In genomic region chr1:235525314-235525713, GRCh38 we compare ENCODE assay signal across 24 cellular contexts.
"Had no signal": no experiment of that assay in that cellular context is flagged by ENCODE, and none has a peak within 500 bp of the region (broad histone marks: within the 10 kb centered on the region; RNA-seq: fewer than 3 reads in every experiment).

No MANE protein-coding gene starts in this region.

- H3K27ac ChIP-seq: body of pancreas, hepatocyte, uterus had no signal

- H3K9me3 ChIP-seq: body of pancreas, mucosa of descending colon, uterus had no signal

- FAIRE-seq: endometrium had no signal

- H3K79me2 ChIP-seq: hepatocyte had no signal

- H3K36me3 ChIP-seq: uterus had no signal

- ATAC-seq: activated CD4-positive, alpha-beta T cell treated with anti-CD3 and anti-CD28 coated beads for 36 hours; activated T-cell treated with anti-CD3 and anti-CD28 coated beads, Interleukin-2, amount 50 U/mL, for 72 hours; body of pancreas; left cardiac atrium; mucosa of descending colon; stimulated activated naive B cell treated with anti-CD40 and anti-IgM and Interleukin-4, amounts not matched to agents 10 μg/mL and 1 μg/mL and 100 μg/mL, for 72 hours had no signal

- H3K27me3 ChIP-seq: body of pancreas, hepatocyte, uterus had no signal

- H3K4me2 ChIP-seq: hepatocyte had no signal

- H2AFZ ChIP-seq: hepatocyte had no signal

- H3K4me1 ChIP-seq: body of pancreas, uterus had no signal

- H3K4me3 ChIP-seq: body of pancreas, hepatocyte, mucosa of descending colon, uterus had no signal

- DNase-seq: activated B cell treated with CpG ODN at 0.5 μM for 24 hours; activated CD4-positive, alpha-beta T cell treated with anti-CD3 and anti-CD28 coated beads for 36 hours; activated CD4-positive, alpha-beta T cell treated with anti-CD3 and anti-CD28 coated beads, Interleukin-2, amount 50 U/mL, for 4 hours; activated CD8-positive, alpha-beta memory T cell treated with anti-CD3 and anti-CD28 coated beads for 24 hours; activated effector memory CD4-positive, alpha-beta T cell treated with Interleukin-2 at 50 U/mL for 16 hours; activated naive CD4-positive, alpha-beta T cell treated with anti-CD3 and anti-CD28 coated beads for 36 hours; activated naive CD8-positive, alpha-beta T cell treated with anti-CD3 and anti-CD28 coated beads, Interleukin-2, amount 10 ng/mL, durations not matched to agents 7 days and 5 days; activated T-cell treated with anti-CD3 and anti-CD28 coated beads, Interleukin-2, amount 50 U/mL, for 72 hours; amniotic stem cell; body of pancreas; effector CD4-positive, alpha-beta T cell; foreskin melanocyte; left cardiac atrium; mesendoderm; mucosa of descending colon; occipital lobe; stimulated activated CD4-positive, alpha-beta T cell treated with anti-CD3 and anti-CD28 coated beads, Interleukin-2, amount 100 ng/mL, for 48 hours; stimulated activated CD8-positive, alpha-beta memory T cell treated with anti-CD3 and anti-CD28 coated beads, Interleukin-4, amount 100 ng/mL, for 48 hours; stimulated activated naive B cell treated with anti-CD40 and anti-IgM and Interleukin-4, amounts not matched to agents 10 μg/mL and 1 μg/mL and 100 μg/mL, for 72 hours; T1000; trophoblast cell; uterus had no signal
